ENCODE assay signal across 8 cellular contexts in the genomic region with DNA sequence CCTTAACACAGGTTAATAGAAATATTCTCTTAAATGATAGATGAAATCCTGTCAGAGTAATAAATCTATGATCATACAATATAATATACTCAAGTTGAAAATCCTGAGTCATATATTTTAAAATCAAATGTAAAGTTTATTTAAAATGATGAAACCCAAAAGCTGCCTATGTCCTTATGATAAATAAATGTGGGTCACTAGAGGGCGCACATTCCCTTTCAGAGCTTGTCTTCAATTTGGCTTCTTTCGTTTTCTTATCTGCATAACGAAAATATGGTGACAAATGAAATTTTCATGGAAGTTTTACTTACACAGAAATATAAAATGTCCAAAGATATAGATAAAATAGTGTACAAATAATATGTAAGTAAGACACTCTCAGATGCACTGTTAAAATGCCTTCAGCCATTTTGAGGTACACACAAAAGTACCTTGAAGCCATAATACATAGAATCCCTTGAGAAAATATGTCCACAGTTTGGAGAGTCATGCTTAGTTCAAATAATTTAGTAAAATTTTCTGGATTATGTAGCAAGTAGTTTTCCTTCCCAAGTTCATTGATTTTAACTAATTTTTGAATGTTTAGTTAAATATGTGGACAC.
DNase-seq lines count a peak whose midpoint lies in the region; ATAC-seq and TF ChIP-seq lines count a peak whose summit lies in the region.

No MANE protein-coding gene starts in this region.

- TF ChIP-seq CTCF in kidney epithelial cell (IDR thresholded peaks at IDR 0.05; ENCODE audit: insufficient read depth, low read length, poor library complexity, severe bottlenecking) = peak; percentile 64
- TF ChIP-seq CTCF in uterus (IDR thresholded peaks at IDR 0.05) = peak; percentile 32 to 51 (median 38)

- peak; percentile 51 for ATAC-seq in GM19324 (IDR thresholded peaks at IDR 0.05; ENCODE audit: low FRiP score, unreplicated experiment)
- ATAC-seq in GM21381 (IDR thresholded peaks at IDR 0.05; ENCODE audit: unreplicated experiment) = no peak

- H3K36me3 ChIP-seq in kidney epithelial cell (ENCODE audit: control insufficient read depth, insufficient read depth, low read length) (no peaks in the 10 kb centered on the region), uterus (no peaks in the 10 kb centered on the region)

- no peak overlapping the region for H3K27ac ChIP-seq in uterus

- H3K27me3 ChIP-seq in kidney epithelial cell (ENCODE audit: control insufficient read depth, insufficient read depth, low read length) (no peaks in the 10 kb centered on the region), uterus (peaks cover 0 to 5% of the 10 kb centered on the region in 2 donors)

- H3K4me3 ChIP-seq in kidney epithelial cell (ENCODE audit: low read depth, low read length) (no peak overlapping the region), uterus (no peak overlapping the region)

- no peak for TF ChIP-seq POLR2A in uterus (IDR thresholded peaks at IDR 0.05)

- no peaks in the 10 kb centered on the region for H3K9me3 ChIP-seq in uterus

- no peaks in the 10 kb centered on the region for H3K4me1 ChIP-seq in uterus

- DNase-seq in COLO668 (lab: John Stamatoyannopoulos, UW; ENCODE audit: unreplicated experiment) (peak; percentile 9), NCI-H2029 (lab: John Stamatoyannopoulos, UW) (peak; percentile 14), astrocyte of the hippocampus (ENCODE audit: low read depth, low spot score) (peak; percentile 53), kidney epithelial cell (ENCODE audit: low read depth) (peak; percentile 7), uterus (peak in 1 of 2 donors; percentile 19), NK-92 (lab: John Stamatoyannopoulos, UW; ENCODE audit: unreplicated experiment) (no peak)

- intact Hi-C loops in uterus (cut with DNase I; ENCODE audit: low total_unique reads) = no loop called here
